Comparison of ENCODE assay signal across 13 cellular contexts in the genomic region with DNA sequence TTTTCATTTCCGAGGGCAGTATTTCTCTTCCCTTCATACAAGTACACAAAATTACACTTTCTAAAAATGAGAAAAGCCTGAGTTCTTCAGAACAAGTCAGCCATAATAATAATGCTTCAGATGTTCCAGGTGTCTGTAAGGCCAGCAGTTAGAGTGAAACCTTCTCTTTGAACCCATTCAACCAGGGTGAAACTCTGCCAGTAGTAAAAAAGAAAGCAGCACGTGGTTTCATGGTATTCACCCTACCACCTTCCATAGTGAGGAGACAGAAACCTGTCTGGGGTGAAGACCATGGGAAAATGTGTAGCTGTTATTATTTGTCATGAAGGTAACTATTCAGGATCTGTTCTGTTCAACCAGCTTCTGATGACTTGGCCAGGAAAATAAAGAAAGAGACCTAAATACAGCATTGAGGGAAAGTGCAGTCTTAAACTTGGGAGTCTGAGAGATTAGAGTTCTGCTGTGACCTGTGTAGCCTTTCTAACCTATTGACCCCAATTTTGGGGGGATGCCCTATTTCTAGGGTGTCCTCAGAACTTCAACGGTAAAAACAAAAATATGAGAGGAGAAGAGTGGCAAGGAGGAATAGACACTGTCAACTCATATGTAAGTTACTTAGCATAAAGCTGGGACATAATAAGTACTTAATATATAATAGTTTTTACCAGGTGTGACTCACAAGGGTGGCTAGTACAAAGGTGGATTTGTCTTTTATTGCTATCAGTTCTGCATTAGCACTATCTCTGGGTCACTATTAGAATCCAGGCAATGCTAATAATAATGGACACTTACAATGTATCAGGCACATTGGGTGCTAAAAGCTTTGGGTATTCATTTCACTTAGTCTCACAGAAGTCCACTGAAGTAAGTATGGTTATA.
A peak's percentile ranks its signal among the peaks of the same experiment; 100 is the strongest.
DNase-seq lines count a peak whose midpoint lies in the region; ATAC-seq and TF ChIP-seq lines count a peak whose summit lies in the region.
"Had no signal": no experiment of that assay in that cellular context is flagged by ENCODE, and none has a peak within 500 bp of the region (broad histone marks: within the 10 kb centered on the region; RNA-seq: fewer than 3 reads in every experiment).

No MANE protein-coding gene starts in this region.

- no peaks in the 10 kb centered on the region for H3K36me3 Mint-ChIP-seq in chondrocyte (ENCODE audit: low read depth)

- no peak overlapping the region for H3K4me3 Mint-ChIP-seq in chondrocyte (ENCODE audit: unreplicated experiment)

- no peak for TF ChIP-seq CTCF in chondrocyte (IDR thresholded peaks at IDR 0.05)

- H3K9me3 Mint-ChIP-seq in chondrocyte (ENCODE audit: low read depth): no peaks in the 10 kb centered on the region
- H3K9me3 Mint-ChIP-seq: activated T-helper 2 cell treated with anti-CD3 and anti-CD28 coated beads, Interferon-gamma antibody, Interleukin-2, Interleukin-4, amounts not matched to agents 10 μg/mL and 5 μg/mL and 100 μg/mL, durations not matched to agents 14 hours and 24 hours and 36 hours had no signal

- peaks cover 6% of the 10 kb centered on the region for H3K4me1 Mint-ChIP-seq in chondrocyte (ENCODE audit: low read depth)

- ATAC-seq in GM18498 (IDR thresholded peaks at IDR 0.05; ENCODE audit: unreplicated experiment) (peak; percentile 90), GM19328 (IDR thresholded peaks at IDR 0.05; ENCODE audit: unreplicated experiment) (peak; percentile 70), HG02763 (IDR thresholded peaks at IDR 0.05; ENCODE audit: unreplicated experiment) (peak; percentile 90), HG03469 (IDR thresholded peaks at IDR 0.05; ENCODE audit: unreplicated experiment) (peak; percentile 90)

- no peak overlapping the region for H3K27ac Mint-ChIP-seq in chondrocyte (ENCODE audit: unreplicated experiment)
- H3K27ac Mint-ChIP-seq: activated T-helper 2 cell treated with anti-CD3 and anti-CD28 coated beads, Interferon-gamma antibody, Interleukin-2, Interleukin-4, amounts not matched to agents 10 μg/mL and 5 μg/mL and 100 μg/mL, durations not matched to agents 14 hours and 24 hours and 36 hours had no signal

- H3K27me3 Mint-ChIP-seq in chondrocyte (ENCODE audit: low read depth): no peaks in the 10 kb centered on the region

- no peak for DNase-seq in NCI-H2171 (lab: John Stamatoyannopoulos, UW)
- DNase-seq in activated CD4-positive, alpha-beta T cell treated with anti-CD3 and anti-CD28 coated beads for 48 hours: no peak
- DNase-seq in chondrocyte (ENCODE audit: low spot score): no peak
- no peak for DNase-seq in NCI-H2227 (lab: John Stamatoyannopoulos, UW; ENCODE audit: unreplicated experiment)
- DNase-seq: BE2C; cerebellar nuclear complex; NCI-H1436; stimulated activated CD4-positive, alpha-beta T cell treated with anti-CD3 and anti-CD28 coated beads, Interleukin-1b, Interleukin-23, amount 100 ng/mL, for 48 hours had no signal
